Comparison of ENCODE assay signal across 24 cellular contexts in genomic region chr5:171660438-171660837, GRCh38.
DNase-seq lines count a peak whose midpoint lies in the region; ATAC-seq, FAIRE-seq and TF ChIP-seq lines count a peak whose summit lies in the region.
"Had no signal": no experiment of that assay in that cellular context is flagged by ENCODE, and none has a peak within 500 bp of the region (broad histone marks: within the 10 kb centered on the region; RNA-seq: fewer than 3 reads in every experiment).

No MANE protein-coding gene starts in this region.

- no peak overlapping the region for H3K9ac ChIP-seq in K562 (ENCODE audit: insufficient read depth in 1 of 2, low read depth in 2 of 2, low read length in 2 of 2)
- H3K9ac ChIP-seq in HepG2 (ENCODE audit: insufficient read depth, low read depth, low read length) = no peak overlapping the region

- BruUV-seq in K562 (replicated peaks; lab: Mats Ljungman, UMichigan) = no TSS peak
- no TSS peak for BruUV-seq in HepG2 (replicated peaks; lab: Mats Ljungman, UMichigan)

- intact Hi-C loops in K562 (cut with micrococcal nuclease) = no loop called here
- intact Hi-C loops in HepG2 (cut with micrococcal nuclease; ENCODE audit: unreplicated experiment) = no loop called here
- intact Hi-C loops in esophagus squamous epithelium (cut with DNase I) = no loop called here

- POLR2A ChIA-PET in A549 (lab: Yijun Ruan, JAX) = no interaction called here
- POLR2A ChIA-PET in K562 (lab: Yijun Ruan, JAX) = no interaction called here
- POLR2A ChIA-PET in HepG2 (lab: Yijun Ruan, JAX) = no interaction called here

- H3K27me3 ChIP-seq in GM23338 (ENCODE audit: insufficient read depth) = no peaks in the 10 kb centered on the region
- peaks cover 2 to 19% of the 10 kb centered on the region in 2 experiments; a peak in 3 of 5 replicates for H3K27me3 ChIP-seq in K562 (ENCODE audit: control insufficient read depth in 2 of 2, insufficient read depth in 2 of 2, low read length in 2 of 2)
- H3K27me3 ChIP-seq in HepG2 (ENCODE audit: control insufficient read depth in 1 of 2, insufficient read depth in 2 of 2, low read length in 2 of 2) = peaks cover 0 to 5% of the 10 kb centered on the region in 2 experiments; a peak in 2 of 5 replicates
- H3K27me3 ChIP-seq in esophagus squamous epithelium = no peaks in the 10 kb centered on the region
- H3K27me3 ChIP-seq: adrenal gland, colonic mucosa, suprapubic skin, uterus had no signal

- H3K4me1 ChIP-seq in A549 (no peaks in the 10 kb centered on the region), GM23338 (ENCODE audit: insufficient read depth) (no peaks in the 10 kb centered on the region), K562 (replicated peaks in 1 of 2; ENCODE audit: control insufficient read depth in 2 of 2, insufficient read depth in 2 of 2, low read length in 2 of 2) (no peaks in the 10 kb centered on the region), HepG2 (ENCODE audit: insufficient read depth, low read length) (no peaks in the 10 kb centered on the region), esophagus squamous epithelium (no peaks in the 10 kb centered on the region)
- H3K4me1 ChIP-seq: adrenal gland, colonic mucosa, suprapubic skin, uterus had no signal

- ATAC-seq in A549 = no peak
- no peak for ATAC-seq in GM23338
- ATAC-seq in K562 = no peak
- no peak for ATAC-seq in HepG2
- ATAC-seq in GM18870 (IDR thresholded peaks at IDR 0.05; ENCODE audit: unreplicated experiment) = no peak
- no peak for ATAC-seq in HG02981 (IDR thresholded peaks at IDR 0.05; ENCODE audit: unreplicated experiment)

- no peak overlapping the region for H3K4me3 Mint-ChIP-seq in GM23338
- H3K4me3 Mint-ChIP-seq: CD4-positive, alpha-beta memory T cell; endodermal cell; nephron progenitor cell had no signal

- H3K9me3 Mint-ChIP-seq in GM23338 = no peaks in the 10 kb centered on the region
- H3K9me3 Mint-ChIP-seq: endodermal cell, nephron progenitor cell had no signal

- H3K9me1 ChIP-seq in K562 (ENCODE audit: control insufficient read depth, insufficient read depth, low read length) = no peaks in the 10 kb centered on the region

- H3F3A ChIP-seq in GM23338 (replicated peaks; ENCODE audit: low read depth) = no peaks in the 10 kb centered on the region

- WGBS in A549 (ENCODE audit: missing lambda C conversion rate) = 76% methylated on average over 9 of the region's 9 CpGs
- WGBS in K562 (ENCODE audit: insufficient coverage, low coverage, missing lambda C conversion rate) = 0% methylated on average over 9 of the region's 9 CpGs
- 0% methylated on average over 1 of the region's 9 CpGs for WGBS in HepG2 (ENCODE audit: low lambda C conversion rate)
- WGBS in esophagus squamous epithelium, 2 donors = 56 to 90% methylated on average over 3 to 4 of the region's 9 CpGs

- H3K4me2 ChIP-seq in A549 (no peak overlapping the region), GM23338 (no peak overlapping the region), K562 (ENCODE audit: insufficient read depth, low read length) (no peak overlapping the region), HepG2 (ENCODE audit: low read depth, low read length) (no peak overlapping the region)

- H3K9me3 ChIP-seq in A549 = peaks cover 8% of the 10 kb centered on the region; the same call in 2 of the 3 replicates
- H3K9me3 ChIP-seq in K562 (replicated peaks; ENCODE audit: control insufficient read depth, insufficient read depth, low read depth, low read length) = no peaks in the 10 kb centered on the region
- no peaks in the 10 kb centered on the region for H3K9me3 ChIP-seq in HepG2 (ENCODE audit: low read length)
- H3K9me3 ChIP-seq in esophagus squamous epithelium = no peaks in the 10 kb centered on the region
- H3K9me3 ChIP-seq: adrenal gland, colonic mucosa, suprapubic skin, uterus had no signal

- H3K27ac Mint-ChIP-seq in GM23338 = no peak overlapping the region
- H3K27ac Mint-ChIP-seq: CD4-positive, alpha-beta memory T cell; endodermal cell; nephron progenitor cell had no signal

- H3K36me3 ChIP-seq in GM23338 (ENCODE audit: insufficient read depth) (no peaks in the 10 kb centered on the region), K562 (ENCODE audit: control insufficient read depth, insufficient read depth, low read length) (no peaks in the 10 kb centered on the region), HepG2 (replicated peaks in 1 of 2; ENCODE audit: control insufficient read depth in 1 of 2, insufficient read depth in 2 of 2, low read length in 2 of 2) (no peaks in the 10 kb centered on the region), esophagus squamous epithelium (no peaks in the 10 kb centered on the region)
- H3K36me3 ChIP-seq: adrenal gland, colonic mucosa, suprapubic skin, uterus, WERI-Rb-1 had no signal

- DNase-seq in A549 (ENCODE audit: low read depth in 1 of 2, low spot score in 1 of 2) (no peak), GM23338 (ENCODE audit: low spot score) (no peak), K562 (ENCODE audit: extremely low read depth in 1 of 4, low spot score in 3 of 4) (no peak), HepG2 (ENCODE audit: low spot score) (no peak), NCI-H526 (lab: John Stamatoyannopoulos, UW) (no peak), esophagus squamous epithelium (lab: John Stamatoyannopoulos, UW) (no peak)
- DNase-seq: activated effector memory CD4-positive, alpha-beta T cell treated with Interleukin-2 at 50 U/mL for 16 hours; adrenal gland; CD4-positive, alpha-beta memory T cell; colonic mucosa; DMS53; endodermal cell; HCEC 1CT; Karpas-422; NCI-H1092; NCI-H2107; NCI-H446 treated with DMSO at 0.1 percent for 48 hours; nephron progenitor cell; posterior cingulate gyrus; uterus; WERI-Rb-1 had no signal

- no peaks in the 10 kb centered on the region for H3K9me2 ChIP-seq in GM23338 (ENCODE audit: insufficient read depth)

- H4K20me1 ChIP-seq in GM23338 (replicated peaks; ENCODE audit: insufficient read depth) (no peaks in the 10 kb centered on the region), K562 (replicated peaks; ENCODE audit: control insufficient read depth, insufficient read depth, low read length) (no peaks in the 10 kb centered on the region; the same call in 1 of the 2 replicates), HepG2 (ENCODE audit: insufficient read depth, low read length) (no peaks in the 10 kb centered on the region)

- TF ChIP-seq RAD21 in A549 (conservative IDR thresholded peaks at IDR 0.05 in 1 of 2, IDR thresholded peaks at IDR 0.05 in 1 of 2) (no peak), K562 (CRISPR knock-in tag; conservative IDR thresholded peaks at IDR 0.05 in 1 of 2, IDR thresholded peaks at IDR 0.05 in 1 of 2) (no peak), HepG2 (CRISPR knock-in tag; IDR thresholded peaks at IDR 0.05) (no peak)

- TF ChIP-seq POLR2A in A549 (IDR thresholded peaks at IDR 0.05; ENCODE audit: low read length) (no peak), K562 (conservative IDR thresholded peaks at IDR 0.05) (no peak), HepG2 (IDR thresholded peaks at IDR 0.05; ENCODE audit: insufficient read depth in 1 of 2, low read depth in 2 of 2, low read length in 2 of 2) (no peak), esophagus squamous epithelium (IDR thresholded peaks at IDR 0.05) (no peak)

- TF ChIP-seq CTCF in A549 (IDR thresholded peaks at IDR 0.05) (no peak), GM23338 (conservative IDR thresholded peaks at IDR 0.05; ENCODE audit: low read depth in 2 of 2) (no peak), K562 (IDR thresholded peaks at IDR 0.05 in 2 of 3, conservative IDR thresholded peaks at IDR 0.05 in 1 of 3; ENCODE audit: insufficient read depth in 2 of 3, low read depth in 1 of 3, low read length in 3 of 3) (no peak), HepG2 (CRISPR knock-in tag; IDR thresholded peaks at IDR 0.05) (no peak), esophagus squamous epithelium (IDR thresholded peaks at IDR 0.05) (no peak)

- peaks cover 4% of the 10 kb centered on the region; the same call in 2 of the 3 replicates for H3K4me1 Mint-ChIP-seq in GM23338
- H3K4me1 Mint-ChIP-seq: CD4-positive, alpha-beta memory T cell; endodermal cell had no signal

- no peak overlapping the region for H3K4me3 ChIP-seq in A549
- no peak overlapping the region for H3K4me3 ChIP-seq in GM23338
- H3K4me3 ChIP-seq in K562 = no peak overlapping the region
- no peak overlapping the region for H3K4me3 ChIP-seq in HepG2 (replicated peaks in 1 of 3; ENCODE audit: insufficient read depth in 1 of 3, low read depth in 2 of 3, low read length in 3 of 3)
- no peak overlapping the region for H3K4me3 ChIP-seq in esophagus squamous epithelium
- H3K4me3 ChIP-seq: adrenal gland, colonic mucosa, suprapubic skin, uterus had no signal

- CTCF ChIA-PET in A549 (lab: Yijun Ruan, JAX) (interaction anchor here (1.2 kb wide), 1 partner anchor 528 kb away, joined by 3 read pairs; no protein-coding TSS in a partner anchor), K562 (lab: Yijun Ruan, JAX; ENCODE audit: low intra/inter-chr PET ratio) (no interaction called here), HepG2 (lab: Yijun Ruan, JAX; ENCODE audit: low intra/inter-chr PET ratio, low total read pairs) (no interaction called here)

- no peaks in the 10 kb centered on the region for H3K36me3 Mint-ChIP-seq in GM23338 (ENCODE audit: low read depth)
- H3K36me3 Mint-ChIP-seq: CD4-positive, alpha-beta memory T cell had no signal

- no peaks in the 10 kb centered on the region for H3K27me3 Mint-ChIP-seq in GM23338 (ENCODE audit: insufficient read depth, low read depth, poor library complexity)

- in situ Hi-C loops in K562 (cut with MboI) (no loop called here), HepG2 (cut with HindIII; ENCODE audit: extremely low pct_ligation_motif_present, low pct_unique_long_range_greater_than_20kb) (no loop called here)

- no peak for TF ChIP-seq EP300 in A549 (IDR thresholded peaks at IDR 0.05)
- TF ChIP-seq EP300 in K562 (IDR thresholded peaks at IDR 0.05; ENCODE audit: low read length) = no peak
- no peak for TF ChIP-seq EP300 in HepG2 (IDR thresholded peaks at IDR 0.05; ENCODE audit: low read depth in 2 of 2, low read length in 2 of 2)
- no peak for TF ChIP-seq EP300 in HepG2 (CRISPR knock-in tag; IDR thresholded peaks at IDR 0.05; ENCODE audit: borderline replicate concordance)

- H3K27ac ChIP-seq in A549 (no peak overlapping the region), GM23338 (ENCODE audit: low read depth) (no peak overlapping the region), K562 (ENCODE audit: extremely low read depth, low read depth, low read length) (no peak overlapping the region), HepG2 (ENCODE audit: extremely low read length, insufficient read depth, low read length) (no peak overlapping the region), esophagus squamous epithelium (no peak overlapping the region)
- H3K27ac ChIP-seq: adrenal gland, colonic mucosa, suprapubic skin, uterus, WERI-Rb-1 had no signal

- H2AFZ ChIP-seq in GM23338 (peak overlapping the region; percentile 81; the same call in 1 of the 2 replicates), K562 (ENCODE audit: low read depth, low read length) (no peak overlapping the region), HepG2 (ENCODE audit: low read length) (no peak overlapping the region)

- H3K79me2 ChIP-seq in GM23338 (replicated peaks; ENCODE audit: insufficient read depth) = no peaks in the 10 kb centered on the region
- H3K79me2 ChIP-seq in K562 (ENCODE audit: control insufficient read depth, insufficient read depth, low read length) = no peaks in the 10 kb centered on the region
- no peaks in the 10 kb centered on the region for H3K79me2 ChIP-seq in HepG2 (ENCODE audit: insufficient read depth, low read length)

- no peak for FAIRE-seq in A549 (lab: Jason Lieb, UNC)
- FAIRE-seq in K562 (lab: Jason Lieb, UNC) = no peak
- FAIRE-seq in HepG2 (lab: Jason Lieb, UNC) = no peak

TF ChIP-seq in K562, 482 proteins besides CTCF, POLR2A, EP300 and RAD21 (continues in another document):
- no peak for TF ChIP-seq L3MBTL2 (IDR thresholded peaks at IDR 0.05)
